ENCODE assay signal across 9 cellular contexts in the genomic region with DNA sequence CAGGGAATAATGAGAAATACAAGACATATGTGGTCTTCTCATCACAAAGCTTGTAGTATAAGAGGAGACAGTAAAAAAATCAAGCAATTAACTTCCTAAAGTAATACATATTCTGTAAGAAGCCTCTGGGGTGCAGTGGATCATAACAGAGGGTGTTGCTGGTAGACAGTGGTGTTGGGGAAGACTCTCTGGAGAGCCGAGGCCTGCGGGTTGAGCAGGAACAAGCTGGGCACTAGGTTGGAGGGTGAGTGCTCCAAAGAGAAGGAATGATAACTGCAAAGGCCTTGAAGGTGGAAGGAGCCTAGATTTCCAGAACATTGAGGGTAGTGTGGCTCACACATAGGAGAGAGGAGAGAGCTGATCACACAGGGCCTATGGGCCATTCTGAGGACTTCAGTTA. TPM values are rescaled to one million over a fixed set of nuclear protein-coding genes. Genes with fewer than 3 reads are reported as not detected.
DNase-seq lines count a peak whose midpoint lies in the region; ATAC-seq and TF ChIP-seq lines count a peak whose summit lies in the region.
"Had no signal": no experiment of that assay in that cellular context is flagged by ENCODE, and none has a peak within 500 bp of the region (broad histone marks: within the 10 kb centered on the region; RNA-seq: fewer than 3 reads in every experiment).

No MANE protein-coding gene starts in this region.

- ATAC-seq in activated naive CD8-positive, alpha-beta T cell treated with anti-CD3 and anti-CD28 coated beads, Interleukin-2, amount 50 U/mL, for 24 hours: peak; percentile 41
- ATAC-seq in lower lobe of right lung: peak; percentile 53 to 58
- no peak for ATAC-seq in GM18870 (IDR thresholded peaks at IDR 0.05; ENCODE audit: unreplicated experiment)
- no peak for ATAC-seq in GM19467 (IDR thresholded peaks at IDR 0.05; ENCODE audit: unreplicated experiment)

- intact Hi-C loops in lower lobe of right lung (cut with DNase I): no loop called here

- H3K4me3 Mint-ChIP-seq in activated naive CD8-positive, alpha-beta T cell treated with anti-CD3 and anti-CD28 coated beads, Interleukin-2, amount 50 U/mL, for 24 hours: peak overlapping the region; percentile 80

- DNase-seq in activated CD4-positive, alpha-beta T cell treated with anti-CD3 and anti-CD28 coated beads, Interleukin-2, amount 50 U/mL, for 1 hour: peak; percentile 39
- DNase-seq in activated naive CD8-positive, alpha-beta T cell treated with anti-CD3 and anti-CD28 coated beads, Interleukin-2, amount 50 U/mL, for 24 hours: no peak
- DNase-seq in lower lobe of right lung (no peak), substantia nigra (lab: John Stamatoyannopoulos, UW) (no peak), HPDE6-E6E7 (ENCODE audit: extremely low spot score) (no peak)
- DNase-seq: hippocampal formation, NCI-H1436 had no signal

- peaks cover 26% of the 10 kb centered on the region for H3K36me3 ChIP-seq in lower lobe of right lung

- H3K4me3 ChIP-seq in lower lobe of right lung: peak overlapping the region; percentile 58

- H3K27ac Mint-ChIP-seq in activated naive CD8-positive, alpha-beta T cell treated with anti-CD3 and anti-CD28 coated beads, Interleukin-2, amount 50 U/mL, for 24 hours: peak overlapping the region; percentile 92

- H3K9me3 ChIP-seq in lower lobe of right lung: peaks cover 3% of the 10 kb centered on the region

- H3K27ac ChIP-seq in lower lobe of right lung (peak overlapping the region; percentile 82), substantia nigra (ENCODE audit: low read depth, low read length, poor library complexity, severe bottlenecking) (peak overlapping the region; percentile 31)

- H3K9me3 Mint-ChIP-seq in activated naive CD8-positive, alpha-beta T cell treated with anti-CD3 and anti-CD28 coated beads, Interleukin-2, amount 50 U/mL, for 24 hours: peaks cover 13% of the 10 kb centered on the region

- H3K27me3 Mint-ChIP-seq in activated naive CD8-positive, alpha-beta T cell treated with anti-CD3 and anti-CD28 coated beads, Interleukin-2, amount 50 U/mL, for 24 hours: no peaks in the 10 kb centered on the region

- H3K4me1 ChIP-seq in lower lobe of right lung: peaks cover 21% of the 10 kb centered on the region

- no peaks in the 10 kb centered on the region for H3K27me3 ChIP-seq in lower lobe of right lung (ENCODE audit: low read depth)

- peaks cover 44% of the 10 kb centered on the region for H3K36me3 Mint-ChIP-seq in activated naive CD8-positive, alpha-beta T cell treated with anti-CD3 and anti-CD28 coated beads, Interleukin-2, amount 50 U/mL, for 24 hours (ENCODE audit: low read depth)

- peaks cover 56% of the 10 kb centered on the region for H3K4me1 Mint-ChIP-seq in activated naive CD8-positive, alpha-beta T cell treated with anti-CD3 and anti-CD28 coated beads, Interleukin-2, amount 50 U/mL, for 24 hours

- no peak for TF ChIP-seq CTCF in lower lobe of right lung (IDR thresholded peaks at IDR 0.05)

RNA-seq across cellular contexts. Expression of a gene that starts 1.5 kb away (rescaled TPM):
- total RNA-seq in lower lobe of right lung: 95.7 TPM

RNA-seq across cellular contexts. Expression of a gene that starts 54.0 kb away (rescaled TPM):
- 49.4 TPM for total RNA-seq in lower lobe of right lung

Comparison
In these comparisons a context has a peak if more than half of its experiments do, and no peak if none do; other contexts are left out.
1. ATAC-seq: peak in activated naive CD8-positive, alpha-beta T cell treated with anti-CD3 and anti-CD28 coated beads, Interleukin-2, amount 50 U/mL, for 24 hours (single experiment) and lower lobe of right lung (2 of 2); none in GM18870 (single experiment) and GM19467 (single experiment).